Comparison of ENCODE assay signal across 26 cellular contexts in the genomic region with DNA sequence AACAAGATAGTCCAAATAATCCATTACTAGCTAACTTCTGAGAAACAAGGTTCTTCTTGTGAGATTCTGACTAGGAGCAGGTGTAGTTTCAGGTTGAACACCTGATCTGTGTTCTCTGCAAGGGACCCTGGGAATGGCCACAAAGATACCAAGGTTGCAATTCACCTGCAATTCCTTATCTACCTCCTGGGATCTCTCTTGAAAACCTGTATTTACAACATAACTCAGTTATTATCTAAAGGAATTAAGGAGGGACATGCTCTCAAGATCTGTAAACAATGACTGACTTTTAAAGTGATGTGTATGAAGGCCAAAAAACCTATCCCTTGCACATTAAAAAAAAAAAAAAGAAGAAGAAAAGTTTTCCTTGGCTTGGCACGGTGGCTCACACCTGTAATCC.
"Had no signal": no experiment of that assay in that cellular context is flagged by ENCODE, and none has a peak within 500 bp of the region (broad histone marks: within the 10 kb centered on the region; RNA-seq: fewer than 3 reads in every experiment).

No MANE protein-coding gene starts in this region.

- H3K4me3 Mint-ChIP-seq: activated naive CD4-positive, alpha-beta T cell treated with anti-CD3 and anti-CD28 coated beads, Interleukin-2, amount 10 ng/mL, durations not matched to agents 7 days and 5 days; activated naive CD8-positive, alpha-beta T cell treated with anti-CD3 and anti-CD28 coated beads, Interleukin-2, amount 10 ng/mL, durations not matched to agents 7 days and 5 days; activated T-cell treated with anti-CD3 and anti-CD28 coated beads, Interleukin-2, amount 50 U/mL, for 24 hours; naive B cell; nephron progenitor cell; stimulated activated naive B cell treated with anti-CD40 and anti-IgM and Interleukin-4, amounts not matched to agents 10 μg/mL and 1 μg/mL and 100 μg/mL, for 72 hours; T-cell had no signal

- H3K4me3 ChIP-seq: ascending aorta, coronary artery, dorsolateral prefrontal cortex, gastroesophageal sphincter, smooth muscle cell, stomach, tibial artery had no signal

- DNase-seq: activated CD4-positive, alpha-beta T cell treated with anti-CD3 and anti-CD28 coated beads for 48 hours; activated CD4-positive, alpha-beta T cell treated with anti-CD3 and anti-CD28 coated beads, Interleukin-2, amount 50 U/mL, for 48 hours; activated CD8-positive, alpha-beta memory T cell treated with anti-CD3 and anti-CD28 coated beads for 24 hours; activated CD8-positive, alpha-beta memory T cell treated with anti-CD3 and anti-CD28 coated beads, Interleukin-2, amount 50 U/mL, for 4 hours; activated gamma-delta T cell; activated naive CD8-positive, alpha-beta T cell treated with anti-CD3 and anti-CD28 coated beads, Interleukin-2, amount 10 ng/mL, durations not matched to agents 7 days and 5 days; activated T-cell treated with anti-CD3 and anti-CD28 coated beads, Interleukin-2, amount 50 U/mL, for 24 hours; brain microvascular endothelial cell; dorsolateral prefrontal cortex; effector memory CD4-positive, alpha-beta T cell; naive B cell; nephron progenitor cell; stimulated activated CD4-positive, alpha-beta T cell treated with anti-CD3 and anti-CD28 coated beads, Interleukin-2, amount 100 ng/mL, for 24 hours; stimulated activated naive B cell treated with anti-CD40 and anti-IgM and Interleukin-4, amounts not matched to agents 10 μg/mL and 1 μg/mL and 100 μg/mL, for 72 hours; stomach; T-cell; T-helper 9 cell; tibial artery; WERI-Rb-1 had no signal

- H3K4me1 Mint-ChIP-seq: naive B cell had no signal

- H3K9me3 ChIP-seq: ascending aorta, gastroesophageal sphincter, neutrophil, stomach, tibial artery had no signal

- H3K27me3 ChIP-seq: ascending aorta, brain microvascular endothelial cell, dorsolateral prefrontal cortex, gastroesophageal sphincter, neutrophil, stomach, tibial artery had no signal

- H3K27me3 Mint-ChIP-seq: activated naive CD8-positive, alpha-beta T cell treated with anti-CD3 and anti-CD28 coated beads, Interleukin-2, amount 10 ng/mL, durations not matched to agents 7 days and 5 days; activated T-cell treated with anti-CD3 and anti-CD28 coated beads, Interleukin-2, amount 50 U/mL, for 24 hours had no signal

- H3K27ac ChIP-seq: brain microvascular endothelial cell, neutrophil, stomach, WERI-Rb-1 had no signal

- H3K27ac Mint-ChIP-seq: activated naive CD8-positive, alpha-beta T cell treated with anti-CD3 and anti-CD28 coated beads, Interleukin-2, amount 10 ng/mL, durations not matched to agents 7 days and 5 days; activated T-cell treated with anti-CD3 and anti-CD28 coated beads, Interleukin-2, amount 50 U/mL, for 24 hours; naive B cell; nephron progenitor cell; stimulated activated naive B cell treated with anti-CD40 and anti-IgM and Interleukin-4, amounts not matched to agents 10 μg/mL and 1 μg/mL and 100 μg/mL, for 72 hours had no signal

- H3K36me3 Mint-ChIP-seq: activated naive CD4-positive, alpha-beta T cell treated with anti-CD3 and anti-CD28 coated beads, Interleukin-2, amount 10 ng/mL, durations not matched to agents 7 days and 5 days; activated naive CD8-positive, alpha-beta T cell treated with anti-CD3 and anti-CD28 coated beads, Interleukin-2, amount 10 ng/mL, durations not matched to agents 7 days and 5 days; naive B cell; stimulated activated naive B cell treated with anti-CD40 and anti-IgM and Interleukin-4, amounts not matched to agents 10 μg/mL and 1 μg/mL and 100 μg/mL, for 72 hours had no signal

- H3K36me3 ChIP-seq: ascending aorta, brain microvascular endothelial cell, gastroesophageal sphincter, neutrophil, tibial artery, WERI-Rb-1 had no signal

- ATAC-seq: gastroesophageal sphincter; left lobe of liver; stimulated activated naive B cell treated with anti-CD40 and anti-IgM and Interleukin-4, amounts not matched to agents 10 μg/mL and 1 μg/mL and 100 μg/mL, for 72 hours; T-cell had no signal
